ENCODE assay signal across 8 cellular contexts in the genomic region with DNA sequence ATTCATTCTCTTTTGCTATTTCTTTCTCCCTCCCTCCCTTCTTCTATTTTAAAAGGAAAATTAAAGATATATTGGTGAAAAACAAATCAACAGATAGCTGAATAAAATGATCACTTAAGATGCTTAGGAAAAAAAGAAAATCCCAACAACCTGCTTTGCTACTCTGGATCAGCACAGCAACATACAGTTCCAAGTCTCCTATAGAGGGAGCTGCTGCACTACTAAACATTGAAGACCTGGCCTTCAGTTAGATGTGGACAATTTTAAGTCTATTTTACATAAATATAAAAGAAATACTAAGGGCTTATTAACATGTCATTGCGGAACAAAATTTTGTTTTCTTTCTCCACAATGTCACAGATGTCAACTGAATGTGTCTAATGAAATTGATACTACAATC.
DNase-seq lines count a peak whose midpoint lies in the region; ATAC-seq, FAIRE-seq and TF ChIP-seq lines count a peak whose summit lies in the region.

No MANE protein-coding gene starts in this region.

- H3K27me3 ChIP-seq in bronchial epithelial cell (ENCODE audit: control insufficient read depth, insufficient read depth, low read length), result no peaks in the 10 kb centered on the region

- no peaks in the 10 kb centered on the region for H3K36me3 Mint-ChIP-seq in mesothelial cell of epicardium

- H3K27me3 Mint-ChIP-seq in mesothelial cell of epicardium (ENCODE audit: low read depth), result no peaks in the 10 kb centered on the region

- no peak for TF ChIP-seq CTCF in bronchial epithelial cell (IDR thresholded peaks at IDR 0.05; ENCODE audit: insufficient read depth, low read length, severe bottlenecking)
- peak; percentile 39 for TF ChIP-seq CTCF in mesothelial cell of epicardium (IDR thresholded peaks at IDR 0.05; ENCODE audit: unreplicated experiment)

- H3K4me3 Mint-ChIP-seq in mesothelial cell of epicardium, result no peak overlapping the region

- no peak overlapping the region for H3K4me3 ChIP-seq in bronchial epithelial cell (ENCODE audit: low read depth, low read length)

- H3K4me1 Mint-ChIP-seq in mesothelial cell of epicardium, result peaks cover 2% of the 10 kb centered on the region

- no peak for ATAC-seq in GM19328 (IDR thresholded peaks at IDR 0.05; ENCODE audit: unreplicated experiment)

- H3K27ac Mint-ChIP-seq in mesothelial cell of epicardium, result no peak overlapping the region

- FAIRE-seq in bronchial epithelial cell (lab: Jason Lieb, UNC), result no peak

- DNase-seq in DMS53 treated with DMSO at 0.1 percent for 48 hours (lab: John Stamatoyannopoulos, UW; ENCODE audit: unreplicated experiment) (peak; percentile 27), NCI-H146 treated with DMSO at 0.1 percent for 48 hours (lab: John Stamatoyannopoulos, UW; ENCODE audit: unreplicated experiment) (peak; percentile 1), bronchial epithelial cell (ENCODE audit: low read depth) (peak; percentile 2), mesothelial cell of epicardium (ENCODE audit: low spot score in 2 of 2, unreplicated experiment in 2 of 2) (no peak), anterior cingulate cortex (lab: John Stamatoyannopoulos, UW) (no peak), activated gamma-delta T cell (lab: John Stamatoyannopoulos, UW) (no peak), NOMO-1 (lab: John Stamatoyannopoulos, UW; ENCODE audit: unreplicated experiment in 2 of 2) (no peak)

- H3K36me3 ChIP-seq in bronchial epithelial cell (ENCODE audit: control insufficient read depth, insufficient read depth, low read length), result no peaks in the 10 kb centered on the region

- peaks cover 28% of the 10 kb centered on the region for H3K9me3 Mint-ChIP-seq in mesothelial cell of epicardium

Comparison
In these comparisons a context has a peak if more than half of its experiments do, and no peak if none do; other contexts are left out.
1. DNase-seq: peak in DMS53 treated with DMSO at 0.1 percent for 48 hours (single experiment), NCI-H146 treated with DMSO at 0.1 percent for 48 hours (single experiment) and bronchial epithelial cell (single experiment); none in mesothelial cell of epicardium (0 of 2), anterior cingulate cortex (0 of 58), activated gamma-delta T cell (single experiment) and NOMO-1 (0 of 2).